In the genomic region with DNA sequence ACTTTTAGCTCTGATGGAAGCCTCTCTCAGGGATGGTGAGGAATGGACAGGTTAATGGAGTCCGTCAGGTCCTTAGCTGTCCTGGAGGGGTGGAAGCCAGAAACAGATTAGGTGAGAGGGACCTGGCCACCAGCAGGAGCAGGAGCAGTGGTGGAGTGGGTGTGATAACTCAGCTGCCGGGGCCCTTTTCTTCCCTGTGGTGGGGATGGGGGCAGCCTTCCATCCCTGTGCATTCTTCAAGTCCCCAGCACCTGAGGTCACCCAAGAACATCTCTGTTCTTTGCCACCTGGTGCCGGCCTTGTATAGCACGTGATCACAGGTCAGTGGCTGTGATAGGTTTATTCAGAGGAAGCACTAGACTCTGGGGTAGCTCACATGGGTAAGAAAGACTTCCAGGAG, we compare ENCODE assay signal across 25 cellular contexts. TPM values are rescaled to one million over a fixed set of nuclear protein-coding genes. Genes with fewer than 3 reads are reported as not detected.
DNase-seq lines count a peak whose midpoint lies in the region; ATAC-seq and TF ChIP-seq lines count a peak whose summit lies in the region.
"Had no signal": no experiment of that assay in that cellular context is flagged by ENCODE, and none has a peak within 500 bp of the region (broad histone marks: within the 10 kb centered on the region; RNA-seq: fewer than 3 reads in every experiment).

No MANE protein-coding gene starts in this region.

- no peaks in the 10 kb centered on the region for H3K4me1 ChIP-seq in CD4-positive, CD25-positive, alpha-beta regulatory T cell (ENCODE audit: control insufficient read depth, insufficient read depth, low read length, poor library complexity, severe bottlenecking)
- H3K4me1 ChIP-seq in thyroid gland, result peaks cover 0 to 4% of the 10 kb centered on the region in 2 donors
- H3K4me1 ChIP-seq: BE2C had no signal

- no peak for ATAC-seq in CD4-positive, CD25-positive, alpha-beta regulatory T cell (ENCODE audit: low read depth in 2 of 2)
- ATAC-seq in GM21529 (IDR thresholded peaks at IDR 0.05; ENCODE audit: unreplicated experiment) (no peak), sciatic nerve (no peak)
- ATAC-seq: GM12878, HCT116 had no signal

- TF ChIP-seq POLR2A in thyroid gland (IDR thresholded peaks at IDR 0.05), result no peak

- TF ChIP-seq CTCF in endothelial cell (IDR thresholded peaks at IDR 0.05; ENCODE audit: unreplicated experiment) (no peak), progenitor cell of endocrine pancreas (IDR thresholded peaks at IDR 0.05; ENCODE audit: unreplicated experiment) (no peak), thyroid gland (IDR thresholded peaks at IDR 0.05) (no peak)

- no peak overlapping the region for H3K27ac ChIP-seq in CD4-positive, CD25-positive, alpha-beta regulatory T cell (ENCODE audit: insufficient read depth, low read length, poor library complexity, severe bottlenecking)
- H3K27ac ChIP-seq in thyroid gland, result no peak overlapping the region
- H3K27ac ChIP-seq: GM23248 had no signal

- intact Hi-C loops in thyroid gland (cut with DNase I), result no loop called here
- intact Hi-C loops in sciatic nerve (cut with DNase I), result no loop called here

- H3K27me3 Mint-ChIP-seq in CD4-positive, CD25-positive, alpha-beta regulatory T cell, result no peaks in the 10 kb centered on the region
- peaks cover 10% of the 10 kb centered on the region for H3K27me3 Mint-ChIP-seq in endothelial cell (ENCODE audit: unreplicated experiment)
- no peaks in the 10 kb centered on the region for H3K27me3 Mint-ChIP-seq in progenitor cell of endocrine pancreas
- H3K27me3 Mint-ChIP-seq: CD4-positive, alpha-beta T cell; IgD-negative memory B cell had no signal

- H3K36me3 Mint-ChIP-seq in CD4-positive, CD25-positive, alpha-beta regulatory T cell, result peaks cover 38% of the 10 kb centered on the region
- H3K36me3 Mint-ChIP-seq in endothelial cell (ENCODE audit: low read depth, unreplicated experiment) (peaks cover 28% of the 10 kb centered on the region), progenitor cell of endocrine pancreas (ENCODE audit: insufficient read depth) (peaks cover 11% of the 10 kb centered on the region)

- DNase-seq in CD4-positive, CD25-positive, alpha-beta regulatory T cell, result no peak
- DNase-seq in endothelial cell (ENCODE audit: low spot score) (no peak), progenitor cell of endocrine pancreas (ENCODE audit: low spot score, unreplicated experiment) (no peak), thyroid gland (no peak), sciatic nerve (ENCODE audit: low spot score) (no peak)
- DNase-seq: BE2C; CD4-positive, alpha-beta T cell; COR-L47; DMS 273 treated with DMSO at 0.1 percent for 48 hours; DMS79 treated with DMSO at 0.1 percent for 48 hours; GM23248; Karpas-422; NCI-H1694; NCI-H446; NCI-H526 treated with DMSO at 0.1 percent for 48 hours; OCI-M1; Right ventricle myocardium superior had no signal

- peaks cover 32% of the 10 kb centered on the region for H3K36me3 ChIP-seq in CD4-positive, CD25-positive, alpha-beta regulatory T cell (ENCODE audit: control insufficient read depth, insufficient read depth, low read length)
- H3K36me3 ChIP-seq in thyroid gland, result peaks cover 21 to 33% of the 10 kb centered on the region in 2 donors

- 92 to 94% methylated on average over 3 to 4 of the region's 4 CpGs for WGBS in thyroid gland, 2 donors

- H3K4me3 Mint-ChIP-seq in CD4-positive, CD25-positive, alpha-beta regulatory T cell, result no peak overlapping the region
- H3K4me3 Mint-ChIP-seq in endothelial cell (ENCODE audit: unreplicated experiment), result peak overlapping the region; percentile 40
- H3K4me3 Mint-ChIP-seq in progenitor cell of endocrine pancreas (ENCODE audit: low read depth), result no peak overlapping the region
- H3K4me3 Mint-ChIP-seq: CD4-positive, alpha-beta T cell; IgD-negative memory B cell had no signal

- no peaks in the 10 kb centered on the region for H3K27me3 ChIP-seq in CD4-positive, CD25-positive, alpha-beta regulatory T cell (ENCODE audit: control insufficient read depth, insufficient read depth, low read length)
- no peaks in the 10 kb centered on the region for H3K27me3 ChIP-seq in thyroid gland
- H3K27me3 ChIP-seq: BE2C had no signal

- no peaks in the 10 kb centered on the region for H3K9me3 Mint-ChIP-seq in CD4-positive, CD25-positive, alpha-beta regulatory T cell
- H3K9me3 Mint-ChIP-seq in endothelial cell (ENCODE audit: unreplicated experiment) (no peaks in the 10 kb centered on the region), progenitor cell of endocrine pancreas (ENCODE audit: low read depth) (no peaks in the 10 kb centered on the region)
- H3K9me3 Mint-ChIP-seq: CD4-positive, alpha-beta T cell; IgD-negative memory B cell had no signal

- peak overlapping the region in 2 of 3 donors; percentile 1 to 86 for H3K27ac Mint-ChIP-seq in CD4-positive, CD25-positive, alpha-beta regulatory T cell
- H3K27ac Mint-ChIP-seq in endothelial cell (ENCODE audit: unreplicated experiment), result no peak overlapping the region
- H3K27ac Mint-ChIP-seq in progenitor cell of endocrine pancreas, result peak overlapping the region; percentile 26
- H3K27ac Mint-ChIP-seq: CD4-positive, alpha-beta T cell; IgD-negative memory B cell had no signal

- no peaks in the 10 kb centered on the region for H3K4me1 Mint-ChIP-seq in CD4-positive, CD25-positive, alpha-beta regulatory T cell
- H3K4me1 Mint-ChIP-seq in endothelial cell (ENCODE audit: unreplicated experiment) (no peaks in the 10 kb centered on the region), progenitor cell of endocrine pancreas (ENCODE audit: low read depth) (no peaks in the 10 kb centered on the region)

- H3K9me3 ChIP-seq in CD4-positive, CD25-positive, alpha-beta regulatory T cell (ENCODE audit: control insufficient read depth in 2 of 2, low read length in 2 of 2), result no peaks in the 10 kb centered on the region
- H3K9me3 ChIP-seq in thyroid gland, result no peaks in the 10 kb centered on the region
- H3K9me3 ChIP-seq: BE2C had no signal

- H3K4me3 ChIP-seq in CD4-positive, CD25-positive, alpha-beta regulatory T cell (ENCODE audit: low read depth, low read length), result no peak overlapping the region
- no peak overlapping the region for H3K4me3 ChIP-seq in thyroid gland (replicated peaks in 1 of 3)
- H3K4me3 ChIP-seq: GM12878, GM23248 had no signal

TF ChIP-seq in PFSK-1, 5 proteins besides CTCF, POLR2A, EP300 and RAD21:
- TF ChIP-seq POLR2AphosphoS5 (IDR thresholded peaks at IDR 0.05; ENCODE audit: low read depth, low read length), result 0 out of 2 replicates have a peak, but pooled peaks have one; percentile 38
- TF ChIP-seq, protein P1, sequence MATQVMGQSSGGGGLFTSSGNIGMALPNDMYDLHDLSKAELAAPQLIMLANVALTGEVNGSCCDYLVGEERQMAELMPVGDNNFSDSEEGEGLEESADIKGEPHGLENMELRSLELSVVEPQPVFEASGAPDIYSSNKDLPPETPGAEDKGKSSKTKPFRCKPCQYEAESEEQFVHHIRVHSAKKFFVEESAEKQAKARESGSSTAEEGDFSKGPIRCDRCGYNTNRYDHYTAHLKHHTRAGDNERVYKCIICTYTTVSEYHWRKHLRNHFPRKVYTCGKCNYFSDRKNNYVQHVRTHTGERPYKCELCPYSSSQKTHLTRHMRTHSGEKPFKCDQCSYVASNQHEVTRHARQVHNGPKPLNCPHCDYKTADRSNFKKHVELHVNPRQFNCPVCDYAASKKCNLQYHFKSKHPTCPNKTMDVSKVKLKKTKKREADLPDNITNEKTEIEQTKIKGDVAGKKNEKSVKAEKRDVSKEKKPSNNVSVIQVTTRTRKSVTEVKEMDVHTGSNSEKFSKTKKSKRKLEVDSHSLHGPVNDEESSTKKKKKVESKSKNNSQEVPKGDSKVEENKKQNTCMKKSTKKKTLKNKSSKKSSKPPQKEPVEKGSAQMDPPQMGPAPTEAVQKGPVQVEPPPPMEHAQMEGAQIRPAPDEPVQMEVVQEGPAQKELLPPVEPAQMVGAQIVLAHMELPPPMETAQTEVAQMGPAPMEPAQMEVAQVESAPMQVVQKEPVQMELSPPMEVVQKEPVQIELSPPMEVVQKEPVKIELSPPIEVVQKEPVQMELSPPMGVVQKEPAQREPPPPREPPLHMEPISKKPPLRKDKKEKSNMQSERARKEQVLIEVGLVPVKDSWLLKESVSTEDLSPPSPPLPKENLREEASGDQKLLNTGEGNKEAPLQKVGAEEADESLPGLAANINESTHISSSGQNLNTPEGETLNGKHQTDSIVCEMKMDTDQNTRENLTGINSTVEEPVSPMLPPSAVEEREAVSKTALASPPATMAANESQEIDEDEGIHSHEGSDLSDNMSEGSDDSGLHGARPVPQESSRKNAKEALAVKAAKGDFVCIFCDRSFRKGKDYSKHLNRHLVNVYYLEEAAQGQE (IDR thresholded peaks at IDR 0.05; ENCODE audit: insufficient read depth in 1 of 2, low read depth in 2 of 2, low read length in 2 of 2), result no peak

RNA-seq across cellular contexts. Expression of a gene that starts 16.5 kb away (rescaled TPM):
- 132 TPM for total RNA-seq in CD4-positive, CD25-positive, alpha-beta regulatory T cell
- polyA plus RNA-seq in CD4-positive, CD25-positive, alpha-beta regulatory T cell, result 100 to 1,000 TPM; 121 to 138 (median 131) TPM
- 350 TPM for polyA plus RNA-seq in PFSK-1 (2012; ENCODE audit: insufficient read length, low read depth)
- 282 TPM for total RNA-seq in endothelial cell (ENCODE audit: unreplicated experiment)
- total RNA-seq in progenitor cell of endocrine pancreas, result 286 and 290 TPM in 2 replicates
- 100 to 1,000 TPM; 194 to 419 (median 250) TPM for total RNA-seq in thyroid gland
- total RNA-seq in sciatic nerve, result 143 TPM

RNA-seq across cellular contexts. Expression of a gene that starts 29.0 kb away (rescaled TPM):
- not detected for total RNA-seq in CD4-positive, CD25-positive, alpha-beta regulatory T cell
- not detected for polyA plus RNA-seq in CD4-positive, CD25-positive, alpha-beta regulatory T cell
- not detected for polyA plus RNA-seq in PFSK-1 (2012; ENCODE audit: insufficient read length, low read depth)
- total RNA-seq in endothelial cell (ENCODE audit: unreplicated experiment) (not detected), progenitor cell of endocrine pancreas (not detected in 2 replicates), thyroid gland (not detected), sciatic nerve (not detected)
- total RNA-seq: A673; CD4-positive, alpha-beta T cell; GM12878; GM23248; M059J; Right ventricle myocardium superior; SK-MEL-5 had no signal
- polyA plus RNA-seq: GM12878, GM23248, IgD-negative memory B cell had no signal

RNA-seq across cellular contexts. Expression of a gene that starts 57.2 kb away (rescaled TPM):
- 21.8 TPM for total RNA-seq in CD4-positive, CD25-positive, alpha-beta regulatory T cell
- 1 to 10 TPM in 1 of 4 donors, under 1 TPM in 3; 0.11 to 1.2 (median 0.34) TPM for polyA plus RNA-seq in CD4-positive, CD25-positive, alpha-beta regulatory T cell
- polyA plus RNA-seq in PFSK-1 (2012; ENCODE audit: insufficient read length, low read depth), result 10.2 TPM
- total RNA-seq in endothelial cell (ENCODE audit: unreplicated experiment), result 15.2 TPM
- 1.1 and 2.5 TPM in 2 replicates for total RNA-seq in progenitor cell of endocrine pancreas
- 1 to 10 TPM; 2.3 to 6.6 (median 5.5) TPM for total RNA-seq in thyroid gland
- total RNA-seq in sciatic nerve, result 4.5 TPM
